Comparison of ENCODE assay signal across 14 cellular contexts in genomic region chr12:51188359-51189051, GRCh38. TPM values are rescaled to one million over a fixed set of nuclear protein-coding genes. Genes with fewer than 3 reads are reported as not detected.
A peak's percentile ranks its signal among the peaks of the same experiment; 100 is the strongest.
DNase-seq lines count a peak whose midpoint lies in the region; ATAC-seq and TF ChIP-seq lines count a peak whose summit lies in the region.
"Had no signal": no experiment of that assay in that cellular context is flagged by ENCODE, and none has a peak within 500 bp of the region (broad histone marks: within the 10 kb centered on the region; RNA-seq: fewer than 3 reads in every experiment).

No MANE protein-coding gene starts in this region.

- H4K20me1 ChIP-seq in smooth muscle cell (ENCODE audit: low read depth): no peaks in the 10 kb centered on the region

- H3K27ac ChIP-seq in Peyer's patch: peak overlapping the region in 1 of 4 donors; percentile 11
- no peak overlapping the region for H3K27ac ChIP-seq in smooth muscle cell (ENCODE audit: low read depth)
- H3K27ac ChIP-seq: colonic mucosa, gastroesophageal sphincter had no signal

- 93% methylated on average over 14 of the region's 14 CpGs for WGBS in smooth muscle cell (ENCODE audit: low lambda C conversion rate)

- no peak overlapping the region for H3K4me3 ChIP-seq in Peyer's patch
- no peak overlapping the region for H3K4me3 ChIP-seq in smooth muscle cell
- H3K4me3 ChIP-seq: colonic mucosa, gastroesophageal sphincter had no signal

- no peaks in the 10 kb centered on the region for H3K79me2 ChIP-seq in smooth muscle cell (ENCODE audit: low read depth)

- ATAC-seq in GM19025 (IDR thresholded peaks at IDR 0.05; ENCODE audit: low read depth, unreplicated experiment) (peak; percentile 62), HG02798 (IDR thresholded peaks at IDR 0.05; ENCODE audit: poor library complexity, unreplicated experiment) (peak; percentile 58)
- ATAC-seq: gastroesophageal sphincter had no signal

- TF ChIP-seq POLR2A in Peyer's patch (IDR thresholded peaks at IDR 0.05): no peak

- DNase-seq in AG20443 (ENCODE audit: low spot score) (peak; percentile 8), Peyer's patch (peak in 2 of 3 donors; percentile 31 to 53), NCI-H1930 (lab: John Stamatoyannopoulos, UW) (no peak), smooth muscle cell (lab: John Stamatoyannopoulos, UW; ENCODE audit: unreplicated experiment) (no peak), epidermal melanocyte (ENCODE audit: insufficient read length, low spot score) (no peak), activated gamma-delta T cell (lab: John Stamatoyannopoulos, UW) (no peak)
- DNase-seq: activated effector memory CD4-positive, alpha-beta T cell treated with anti-CD3 and anti-CD28 coated beads, Interleukin-2, amount 50 U/mL, for 16 hours; colonic mucosa; NK-92 treated with Interleukin-12 subunit alpha and Interleukin-12 subunit beta, amount 100 ng/mL, for 24 hours; stimulated activated naive CD4-positive, alpha-beta T cell treated with Interleukin-2 at 50 U/mL for 16 hours; T1000 had no signal

- H3F3A ChIP-seq in smooth muscle cell (ENCODE audit: low read depth): no peaks in the 10 kb centered on the region

- no peak overlapping the region for H2AFZ ChIP-seq in smooth muscle cell (ENCODE audit: low read depth)

- no peak overlapping the region for H3K9ac ChIP-seq in smooth muscle cell (ENCODE audit: low read depth)

- H3K36me3 ChIP-seq in Peyer's patch (peaks cover 0 to 8% (median 0%) of the 10 kb centered on the region in 3 donors), smooth muscle cell (ENCODE audit: low read depth) (no peaks in the 10 kb centered on the region)
- H3K36me3 ChIP-seq: colonic mucosa had no signal

- TF ChIP-seq CTCF in Peyer's patch (IDR thresholded peaks at IDR 0.05): no peak
- no peak for TF ChIP-seq CTCF in smooth muscle cell (IDR thresholded peaks at IDR 0.05; ENCODE audit: borderline replicate concordance, insufficient read depth, poor library complexity, severe bottlenecking)

- H3K4me1 ChIP-seq in Peyer's patch: peaks cover 0 to 7% (median 0%) of the 10 kb centered on the region in 4 donors
- peaks cover 4% of the 10 kb centered on the region for H3K4me1 ChIP-seq in smooth muscle cell (ENCODE audit: low read depth)
- H3K4me1 ChIP-seq: colonic mucosa had no signal

- H3K4me2 ChIP-seq in smooth muscle cell: no peak overlapping the region

- no peaks in the 10 kb centered on the region for H3K9me3 ChIP-seq in Peyer's patch
- no peaks in the 10 kb centered on the region for H3K9me3 ChIP-seq in smooth muscle cell (replicated peaks; ENCODE audit: low read depth)
- H3K9me3 ChIP-seq: colonic mucosa, gastroesophageal sphincter had no signal

- H3K27me3 ChIP-seq in Peyer's patch: no peaks in the 10 kb centered on the region
- no peaks in the 10 kb centered on the region for H3K27me3 ChIP-seq in smooth muscle cell (ENCODE audit: low read depth)
- H3K27me3 ChIP-seq: colonic mucosa, gastroesophageal sphincter had no signal

RNA-seq across cellular contexts. Expression of gene TFCP2, which starts 15.6 kb away (rescaled TPM):
- 10 to 100 TPM; 14.9 to 35.5 (median 19.4) TPM for total RNA-seq in Peyer's patch
- 12.4 and 13.4 TPM in 2 replicates for total RNA-seq in smooth muscle cell
- polyA plus RNA-seq in smooth muscle cell: 8.8 and 16.2 TPM in 2 replicates

RNA-seq across cellular contexts. Expression of gene POU6F1, which starts 29.4 kb away (rescaled TPM):
- 10 to 100 TPM in 1 of 4 donors, 1 to 10 TPM in 3; 1.4 to 19.8 (median 6.6) TPM for total RNA-seq in Peyer's patch
- total RNA-seq in smooth muscle cell: 4.2 and 4.6 TPM in 2 replicates
- 7.6 and 7.9 TPM in 2 replicates for polyA plus RNA-seq in smooth muscle cell

RNA-seq across cellular contexts. Expression of gene DAZAP2, which starts 50.1 kb away (rescaled TPM):
- total RNA-seq in Peyer's patch: 100 to 1,000 TPM; 220 to 372 (median 284) TPM
- total RNA-seq in smooth muscle cell: 166 and 202 TPM in 2 replicates
- polyA plus RNA-seq in smooth muscle cell: 208 and 216 TPM in 2 replicates

Comparison
In these comparisons a context has a peak if more than half of its experiments do, and no peak if none do; other contexts are left out.
1. DNase-seq: peak in AG20443 (single experiment) and Peyer's patch (2 of 3); none in NCI-H1930 (0 of 2), smooth muscle cell (single experiment), epidermal melanocyte (single experiment) and activated gamma-delta T cell (single experiment).